ENCODE assay signal across 17 cellular contexts in the genomic region with DNA sequence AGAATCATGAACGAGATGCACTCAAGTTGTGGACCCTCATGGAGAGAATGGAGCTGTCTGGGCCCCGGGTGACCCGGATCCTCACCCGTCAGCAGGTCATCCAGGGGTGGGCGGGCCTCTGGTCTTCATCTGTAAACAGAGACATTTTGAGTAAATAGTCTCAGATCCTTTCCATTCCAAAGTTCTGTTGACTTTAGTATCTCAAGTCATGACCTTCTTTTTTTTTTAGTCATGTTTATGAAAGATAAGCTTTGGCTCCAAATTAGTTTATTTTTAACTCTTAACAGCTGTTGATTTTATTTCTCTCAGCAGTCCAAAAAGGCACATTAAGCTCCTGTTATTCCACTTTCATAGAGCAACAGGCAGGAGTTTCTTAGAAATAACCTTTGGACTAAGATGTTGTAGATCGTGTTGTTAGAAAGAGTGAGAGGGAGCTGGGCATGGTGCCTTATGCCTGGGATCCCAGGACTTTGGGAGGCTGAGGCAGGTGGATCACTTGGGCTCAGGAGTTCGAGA.
"Had no signal": no experiment of that assay in that cellular context is flagged by ENCODE, and none has a peak within 500 bp of the region (broad histone marks: within the 10 kb centered on the region; RNA-seq: fewer than 3 reads in every experiment).

No MANE protein-coding gene starts in this region.

- H3K27ac Mint-ChIP-seq: activated CD4-positive, alpha-beta T cell treated with anti-CD3 and anti-CD28 coated beads for 36 hours; activated CD8-positive, alpha-beta T cell treated with anti-CD3 and anti-CD28 coated beads, Interleukin-2, amount 10 ng/mL, durations not matched to agents 7 days and 5 days; activated naive CD8-positive, alpha-beta T cell; activated T-helper 2 cell treated with anti-CD3 and anti-CD28 coated beads, Interferon-gamma antibody, Interleukin-2, Interleukin-4, amounts not matched to agents 10 μg/mL and 5 μg/mL and 100 μg/mL, durations not matched to agents 14 hours and 24 hours and 36 hours; brain; dendritic cell treated with granulocyte-macrophage colony-stimulating factor and Interleukin-4, amounts not matched to agents 40 ng/mL and 50 ng/mL, for 4 days; endodermal cell had no signal

- ATAC-seq: activated CD4-positive, alpha-beta T cell treated with anti-CD3 and anti-CD28 coated beads for 36 hours; activated CD8-positive, alpha-beta T cell treated with anti-CD3 and anti-CD28 coated beads, Interleukin-2, amount 10 ng/mL, durations not matched to agents 7 days and 5 days had no signal

- H3K4me3 Mint-ChIP-seq: activated CD4-positive, alpha-beta T cell treated with anti-CD3 and anti-CD28 coated beads for 36 hours; activated CD8-positive, alpha-beta T cell treated with anti-CD3 and anti-CD28 coated beads, Interleukin-2, amount 10 ng/mL, durations not matched to agents 7 days and 5 days; activated naive CD8-positive, alpha-beta T cell; brain; central memory CD8-positive, alpha-beta T cell; dendritic cell treated with granulocyte-macrophage colony-stimulating factor and Interleukin-4, amounts not matched to agents 40 ng/mL and 50 ng/mL, for 4 days; endodermal cell; naive B cell; type B pancreatic cell had no signal

- H3K9ac ChIP-seq: parathyroid adenoma had no signal

- H3K9me3 Mint-ChIP-seq: activated T-helper 2 cell treated with anti-CD3 and anti-CD28 coated beads, Interferon-gamma antibody, Interleukin-2, Interleukin-4, amounts not matched to agents 10 μg/mL and 5 μg/mL and 100 μg/mL, durations not matched to agents 14 hours and 24 hours and 36 hours; brain; central memory CD8-positive, alpha-beta T cell; dendritic cell treated with granulocyte-macrophage colony-stimulating factor and Interleukin-4, amounts not matched to agents 40 ng/mL and 50 ng/mL, for 4 days; endodermal cell; naive B cell; type B pancreatic cell had no signal

- DNase-seq: activated CD4-positive, alpha-beta T cell treated with anti-CD3 and anti-CD28 coated beads for 36 hours; activated CD8-positive, alpha-beta memory T cell treated with anti-CD3 and anti-CD28 coated beads, Interleukin-2, amount 50 U/mL, for 48 hours; activated CD8-positive, alpha-beta T cell treated with anti-CD3 and anti-CD28 coated beads, Interleukin-2, amount 10 ng/mL, durations not matched to agents 7 days and 5 days; amygdala; endodermal cell; erythroblast; kidney; naive B cell; retina; T-helper 9 cell had no signal

- H3K27ac ChIP-seq: parathyroid adenoma had no signal

- H3K27me3 Mint-ChIP-seq: activated CD4-positive, alpha-beta T cell treated with anti-CD3 and anti-CD28 coated beads for 36 hours; activated naive CD8-positive, alpha-beta T cell; brain; central memory CD8-positive, alpha-beta T cell; dendritic cell treated with granulocyte-macrophage colony-stimulating factor and Interleukin-4, amounts not matched to agents 40 ng/mL and 50 ng/mL, for 4 days; naive B cell; type B pancreatic cell had no signal

- H3K4me1 ChIP-seq: parathyroid adenoma had no signal

- H3K4me1 Mint-ChIP-seq: brain had no signal
